ENCODE assay signal across 8 cellular contexts in the genomic region with DNA sequence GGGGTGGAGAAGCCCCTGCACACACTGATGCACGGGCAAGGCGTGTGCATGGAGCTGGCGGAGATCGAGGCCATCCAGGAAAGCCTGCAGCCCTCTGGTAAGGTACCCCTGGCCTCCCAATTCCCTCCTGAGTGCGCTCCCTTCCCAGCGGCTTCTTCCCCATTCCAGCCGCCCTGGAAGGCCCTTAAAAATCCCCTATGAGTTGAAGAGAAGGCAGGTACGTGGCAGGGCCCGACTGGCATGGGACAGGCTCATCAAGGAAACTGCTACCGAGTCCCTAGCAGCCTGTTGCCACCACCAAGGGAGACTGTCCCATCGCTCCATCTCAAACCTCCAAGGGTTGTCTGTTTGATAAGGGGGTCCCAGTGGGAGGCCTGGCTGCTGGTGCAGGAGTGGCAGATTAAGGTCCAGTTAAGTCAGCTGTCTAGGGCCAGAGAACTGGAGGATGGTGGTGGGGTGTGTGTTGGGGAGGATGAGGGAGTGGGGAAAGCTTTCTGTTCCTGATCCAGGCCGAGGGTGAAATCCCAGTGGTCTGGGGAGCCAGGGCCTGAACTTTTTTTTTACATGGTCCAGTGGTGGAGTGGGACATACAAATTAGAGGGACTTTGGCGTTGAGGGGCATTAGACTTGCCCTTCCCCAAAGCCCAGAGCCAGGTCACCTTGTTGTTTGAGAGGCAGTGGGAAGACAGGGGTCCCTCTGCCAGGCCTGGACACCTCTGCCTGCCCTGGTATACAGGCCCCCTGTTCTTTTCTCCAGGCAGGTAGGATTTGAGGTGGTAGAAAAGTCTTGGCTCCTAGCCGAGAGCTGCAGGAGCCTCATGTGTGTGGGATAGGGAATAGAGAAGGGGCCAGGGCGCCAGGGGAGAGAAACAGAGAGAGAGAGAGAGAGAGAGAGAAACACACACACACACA. TPM values are rescaled to one million over a fixed set of nuclear protein-coding genes. Genes with fewer than 3 reads are reported as not detected.
DNase-seq lines count a peak whose midpoint lies in the region; ATAC-seq and TF ChIP-seq lines count a peak whose summit lies in the region.

No MANE protein-coding gene starts in this region.

- intact Hi-C loops in breast epithelium (cut with DNase I; ENCODE audit: low total_unique reads): loop anchor here (5.0 kb wide), 1 partner anchor 98 kb away; no protein-coding TSS in a partner anchor

- H3K9ac ChIP-seq in HUES6 (ENCODE audit: low read length): peak overlapping the region; percentile 59

- 6 to 10% methylated on average over 8 to 12 of the region's 15 CpGs for WGBS in mesodermal cell (ENCODE audit: insufficient coverage in 2 of 2), 2 experiments

- DNase-seq in BE2C: peak; percentile 43
- DNase-seq in breast epithelium (ENCODE audit: low spot score in 2 of 2): no peak
- no peak for DNase-seq in DMS114 treated with DMSO at 0.1 percent for 48 hours (lab: John Stamatoyannopoulos, UW; ENCODE audit: unreplicated experiment)
- DNase-seq in G401 (ENCODE audit: low spot score): no peak
- no peak for DNase-seq in activated gamma-delta T cell (lab: John Stamatoyannopoulos, UW)

- TF ChIP-seq CTCF in BE2C (IDR thresholded peaks at IDR 0.05; ENCODE audit: low read depth, low read length): no peak
- no peak for TF ChIP-seq CTCF in breast epithelium (IDR thresholded peaks at IDR 0.05)

- H3K4me3 ChIP-seq in BE2C (ENCODE audit: low read depth, low read length) (peak overlapping the region; percentile 91), HUES6 (ENCODE audit: low read depth, low read length) (peak overlapping the region; percentile 75), breast epithelium (peak overlapping the region; percentile 75 to 98 (median 77)), mesodermal cell (ENCODE audit: extremely low read depth, insufficient read depth, low read length, poor library complexity, severe bottlenecking) (peak overlapping the region; percentile 76)

- in situ Hi-C loops in G401 (cut with HindIII; ENCODE audit: low sequenced_read_pairs): no loop called here

- no peaks in the 10 kb centered on the region for H3K9me3 ChIP-seq in BE2C
- no peaks in the 10 kb centered on the region for H3K9me3 ChIP-seq in HUES6 (ENCODE audit: control insufficient read depth, insufficient read depth, low read depth, low read length)
- H3K9me3 ChIP-seq in breast epithelium: no peaks in the 10 kb centered on the region
- no peaks in the 10 kb centered on the region for H3K9me3 ChIP-seq in mesodermal cell (ENCODE audit: control insufficient read depth, low read length)

- H3K27me3 ChIP-seq in BE2C (no peaks in the 10 kb centered on the region), HUES6 (ENCODE audit: control insufficient read depth, insufficient read depth, low read length) (no peaks in the 10 kb centered on the region), breast epithelium (no peaks in the 10 kb centered on the region)

- no peak for TF ChIP-seq POLR2A in breast epithelium (IDR thresholded peaks at IDR 0.05)
- TF ChIP-seq POLR2A in GM18505 (IDR thresholded peaks at IDR 0.05; ENCODE audit: borderline replicate concordance, extremely low read depth, insufficient read depth, insufficient read length): no peak

- peaks cover 19% of the 10 kb centered on the region for H3K4me1 ChIP-seq in BE2C
- H3K4me1 ChIP-seq in HUES6 (ENCODE audit: control insufficient read depth, insufficient read depth, low read length): peaks cover 44% of the 10 kb centered on the region
- peaks cover 16 to 18% of the 10 kb centered on the region in 2 donors for H3K4me1 ChIP-seq in breast epithelium
- H3K4me1 ChIP-seq in mesodermal cell (ENCODE audit: control insufficient read depth, insufficient read depth, low read length, poor library complexity, severe bottlenecking): peaks cover 14% of the 10 kb centered on the region

- ATAC-seq in GM18505 (IDR thresholded peaks at IDR 0.05; ENCODE audit: unreplicated experiment): no peak

- H3K27ac ChIP-seq in HUES6 (ENCODE audit: low read depth, low read length) (no peak overlapping the region), breast epithelium (peak overlapping the region; percentile 94 to 100), mesodermal cell (ENCODE audit: low read depth, low read length, severe bottlenecking) (peak overlapping the region; percentile 52)

- no peaks in the 10 kb centered on the region for H3K36me3 ChIP-seq in BE2C
- H3K36me3 ChIP-seq in HUES6 (ENCODE audit: control insufficient read depth, insufficient read depth, low read length): 0 out of 2 replicates have a peak, but pooled peaks cover 4% of the 10 kb centered on the region
- H3K36me3 ChIP-seq in breast epithelium: no peaks in the 10 kb centered on the region
- peaks cover 30% of the 10 kb centered on the region for H3K36me3 ChIP-seq in mesodermal cell (ENCODE audit: control insufficient read depth, insufficient read depth, low read length)

RNA-seq across cellular contexts. Expression of a gene that starts 1.0 kb away (rescaled TPM):
- 262 TPM for polyA plus RNA-seq in BE2C (2012; ENCODE audit: insufficient read depth, insufficient read length, low read depth)
- total RNA-seq in breast epithelium: 100 to 1,000 TPM; 191 to 893 (median 278) TPM
- 445 TPM for polyA plus RNA-seq in mesodermal cell (2013, experiment 1 of 2)
- polyA plus RNA-seq in mesodermal cell (2013, experiment 2 of 2): 332 TPM
- total RNA-seq in G401 (2014; rRNA removed; shearing (Covaris generic)): 44.6 and 46.2 TPM in 2 replicates

RNA-seq across cellular contexts. Expression of a gene that starts 26.5 kb away (rescaled TPM):
- 17.6 TPM for polyA plus RNA-seq in BE2C (2012; ENCODE audit: insufficient read depth, insufficient read length, low read depth)
- 1 to 10 TPM; 2.0 to 6.4 (median 2.5) TPM for total RNA-seq in breast epithelium
- 189 TPM for polyA plus RNA-seq in mesodermal cell (2013, experiment 1 of 2)
- polyA plus RNA-seq in mesodermal cell (2013, experiment 2 of 2): 212 TPM
- total RNA-seq in G401 (2014; rRNA removed; shearing (Covaris generic)): 133 and 277 TPM in 2 replicates

RNA-seq across cellular contexts. Expression of a gene that starts 57.2 kb away (rescaled TPM):
- not detected for polyA plus RNA-seq in BE2C (2012; ENCODE audit: insufficient read depth, insufficient read length, low read depth)
- 10 to 100 TPM in 2 of 3 donors, not detected in 1; 30.5 to 52.2 TPM for total RNA-seq in breast epithelium
- polyA plus RNA-seq in mesodermal cell (2013, experiment 1 of 2): not detected
- polyA plus RNA-seq in mesodermal cell (2013, experiment 2 of 2): not detected
- total RNA-seq in G401 (2014; rRNA removed; shearing (Covaris generic)): not detected in 2 replicates

Comparison
In these comparisons a context has a peak if more than half of its experiments do, and no peak if none do; other contexts are left out.
1. RNA of a gene that starts 26.5 kb away (total RNA-seq): 133 to 277 TPM in G401; 2.0 to 6.4 TPM in breast epithelium; every median in the first group is over 10 times any median in the second.
2. Peak in every context shown above with its lines, with median percentiles within 50 percentile points of each other: H3K4me3 ChIP-seq.